ENCODE assay signal across 23 cellular contexts in the genomic region with DNA sequence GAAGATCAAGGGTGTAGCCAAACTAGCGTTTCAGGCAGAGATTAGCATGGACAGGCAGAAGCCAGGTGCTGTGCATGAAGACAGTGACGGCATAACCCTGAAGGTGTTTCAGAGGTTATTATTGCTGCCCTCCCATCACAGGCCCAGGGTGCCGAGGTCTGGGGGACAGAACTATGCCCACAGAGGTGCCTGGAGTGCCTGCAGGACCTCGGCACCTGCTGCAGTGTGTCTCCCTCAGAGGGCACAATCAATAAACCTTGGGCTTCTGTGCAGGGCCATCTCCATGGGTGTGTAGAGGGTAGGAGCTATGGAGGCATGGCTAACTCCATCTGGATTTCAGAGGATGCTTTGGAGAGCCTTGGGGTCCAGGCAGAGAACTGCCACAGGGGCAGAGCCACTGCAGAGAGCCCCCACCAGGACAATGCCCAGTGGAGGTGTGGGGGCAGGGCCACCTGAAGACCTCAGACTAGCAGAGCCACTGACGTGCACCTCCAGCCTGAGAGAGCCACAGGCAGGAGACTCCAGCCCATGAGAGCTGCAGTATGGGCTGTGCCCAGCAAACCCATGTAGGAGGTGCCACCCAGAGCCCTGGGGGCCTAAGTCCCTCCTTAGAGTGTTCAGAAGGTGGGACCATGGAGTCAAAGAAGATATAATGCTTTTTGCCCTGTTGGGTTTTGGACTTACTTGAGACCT.
"Had no signal": no experiment of that assay in that cellular context is flagged by ENCODE, and none has a peak within 500 bp of the region (broad histone marks: within the 10 kb centered on the region; RNA-seq: fewer than 3 reads in every experiment).

No MANE protein-coding gene starts in this region.

- H3K4me1 Mint-ChIP-seq: nephron had no signal

- H3K4me1 ChIP-seq: colonic mucosa, psoas muscle, sigmoid colon, thyroid gland had no signal

- FAIRE-seq: endometrium, frontal cortex, islet of Langerhans had no signal

- H3K9me3 ChIP-seq: colonic mucosa, psoas muscle, sigmoid colon, suprapubic skin, thyroid gland, upper lobe of left lung, vagina had no signal

- H3K27ac Mint-ChIP-seq: nephron had no signal

- H3K36me3 ChIP-seq: colonic mucosa, heart left ventricle, sigmoid colon, suprapubic skin, thyroid gland, upper lobe of left lung, vagina had no signal

- H3K4me3 ChIP-seq: colonic mucosa, heart left ventricle, psoas muscle, sigmoid colon, skin epidermis, suprapubic skin, thyroid gland, upper lobe of left lung, vagina had no signal

- H3K4me3 Mint-ChIP-seq: nephron had no signal

- DNase-seq: cerebellar nuclear complex; colonic mucosa; effector CD8-positive, alpha-beta T cell; hypothalamus; mammary epithelial cell; naive B cell; psoas muscle; retina; sigmoid colon; stimulated activated CD4-positive, alpha-beta T cell treated with anti-CD3 and anti-CD28 coated beads, Interleukin-2, amount 100 ng/mL, for 24 hours; stimulated activated CD4-positive, alpha-beta T cell treated with anti-CD3 and anti-CD28 coated beads, Interleukin-4, amount 100 ng/mL, for 4 hours; stimulated activated naive CD4-positive, alpha-beta T cell; thyroid gland had no signal

- ATAC-seq: left lobe of liver, psoas muscle had no signal

- H3K27ac ChIP-seq: colonic mucosa, heart left ventricle, psoas muscle, sigmoid colon, skin epidermis, suprapubic skin, thyroid gland, upper lobe of left lung, vagina had no signal
